Comparison of ENCODE assay signal across 34 cellular contexts in the genomic region with DNA sequence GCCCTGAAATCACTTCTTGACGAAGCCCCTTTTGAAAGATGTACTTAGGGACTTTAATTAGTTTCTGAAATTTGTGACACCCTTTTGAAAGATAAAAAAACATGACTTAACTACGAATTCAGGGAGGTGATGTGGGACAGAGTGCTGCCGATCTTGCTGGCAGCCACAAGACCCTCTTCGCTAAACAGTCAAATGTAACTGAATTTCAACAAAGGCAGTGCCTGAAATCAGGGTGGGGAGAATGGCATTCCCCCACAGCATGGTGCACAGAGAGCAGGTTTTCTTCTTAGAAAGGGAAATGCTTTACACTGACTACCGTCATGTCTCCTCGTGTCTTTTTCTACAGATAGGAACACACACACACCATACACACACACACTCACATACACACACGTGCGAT.
"Had no signal": no experiment of that assay in that cellular context is flagged by ENCODE, and none has a peak within 500 bp of the region (broad histone marks: within the 10 kb centered on the region; RNA-seq: fewer than 3 reads in every experiment).

No MANE protein-coding gene starts in this region.

- H3K27ac ChIP-seq: adrenal gland, body of pancreas, breast epithelium, Peyer's patch, SJSA1, VCaP had no signal

- H3K36me3 Mint-ChIP-seq: activated CD8-positive, alpha-beta memory T cell treated with anti-CD3 and anti-CD28 coated beads, Interleukin-2, amount 10 ng/mL, durations not matched to agents 7 days and 5 days; activated naive CD4-positive, alpha-beta T cell treated with anti-CD3 and anti-CD28 coated beads, Interleukin-2, amount 50 U/mL, for 24 hours had no signal

- H3K9ac ChIP-seq: SK-N-SH had no signal

- H3K36me3 ChIP-seq: adrenal gland, breast epithelium, Peyer's patch, SJSA1 had no signal

- H3K27ac Mint-ChIP-seq: activated CD4-positive, alpha-beta memory T cell treated with anti-CD3 and anti-CD28 coated beads, Interleukin-2, amount 10 ng/mL, durations not matched to agents 7 days and 5 days; activated CD8-positive, alpha-beta memory T cell treated with anti-CD3 and anti-CD28 coated beads, Interleukin-2, amount 10 ng/mL, durations not matched to agents 7 days and 5 days; activated naive CD4-positive, alpha-beta T cell treated with anti-CD3 and anti-CD28 coated beads, Interleukin-2, amount 50 U/mL, for 24 hours; activated T-cell treated with anti-CD3 and anti-CD28 coated beads, Interleukin-2, amount 50 U/mL, for 72 hours; activated T-helper 17 cell treated with anti-CD3 and anti-CD28 coated beads, Interleukin-2, amount 50 U/mL, for 72 hours; T-helper 1 cell treated with Interleukin-12 subunit alpha and Interleukin-12 subunit beta and Interleukin-4 antibody, amounts not matched to agents 30 μg/mL and 1 μg/mL, for 36 hours had no signal

- ATAC-seq: activated CD8-positive, alpha-beta memory T cell treated with anti-CD3 and anti-CD28 coated beads, Interleukin-2, amount 10 ng/mL, durations not matched to agents 7 days and 5 days; activated T-cell treated with anti-CD3 and anti-CD28 coated beads, Interleukin-2, amount 50 U/mL, for 72 hours; activated T-helper 17 cell treated with anti-CD3 and anti-CD28 coated beads, Interleukin-2, amount 50 U/mL, for 72 hours; body of pancreas; PC-3 had no signal

- H3K27me3 ChIP-seq: adrenal gland, body of pancreas, breast epithelium, SJSA1 had no signal

- H3K4me3 ChIP-seq: adrenal gland, body of pancreas, breast epithelium, Peyer's patch, SJSA1 had no signal

- H3K9me3 ChIP-seq: adrenal gland, body of pancreas, breast epithelium, Peyer's patch, SJSA1 had no signal

- H3K9me3 Mint-ChIP-seq: activated naive CD4-positive, alpha-beta T cell treated with anti-CD3 and anti-CD28 coated beads, Interleukin-2, amount 50 U/mL, for 24 hours; T-helper 1 cell treated with Interleukin-12 subunit alpha and Interleukin-12 subunit beta and Interleukin-4 antibody, amounts not matched to agents 30 μg/mL and 1 μg/mL, for 36 hours had no signal

- H3K4me3 Mint-ChIP-seq: activated CD4-positive, alpha-beta memory T cell treated with anti-CD3 and anti-CD28 coated beads, Interleukin-2, amount 10 ng/mL, durations not matched to agents 7 days and 5 days; activated CD8-positive, alpha-beta memory T cell treated with anti-CD3 and anti-CD28 coated beads, Interleukin-2, amount 10 ng/mL, durations not matched to agents 7 days and 5 days; activated naive CD4-positive, alpha-beta T cell treated with anti-CD3 and anti-CD28 coated beads, Interleukin-2, amount 50 U/mL, for 24 hours; activated T-cell treated with anti-CD3 and anti-CD28 coated beads, Interleukin-2, amount 50 U/mL, for 72 hours; activated T-helper 17 cell treated with anti-CD3 and anti-CD28 coated beads, Interleukin-2, amount 50 U/mL, for 72 hours; T-helper 1 cell treated with Interleukin-12 subunit alpha and Interleukin-12 subunit beta and Interleukin-4 antibody, amounts not matched to agents 30 μg/mL and 1 μg/mL, for 36 hours had no signal

- DNase-seq: activated CD4-positive, alpha-beta memory T cell treated with anti-CD3 and anti-CD28 coated beads, Interleukin-2, amount 10 ng/mL, durations not matched to agents 7 days and 5 days; activated CD4-positive, alpha-beta T cell treated with anti-CD3 and anti-CD28 coated beads for 1 hour; activated CD4-positive, alpha-beta T cell treated with anti-CD3 and anti-CD28 coated beads for 48 hours; activated CD4-positive, CD25-positive, alpha-beta regulatory T cell; activated CD8-positive, alpha-beta memory T cell treated with anti-CD3 and anti-CD28 coated beads for 24 hours; activated CD8-positive, alpha-beta memory T cell treated with anti-CD3 and anti-CD28 coated beads, Interleukin-2, amount 10 ng/mL, durations not matched to agents 7 days and 5 days; activated CD8-positive, alpha-beta memory T cell treated with anti-CD3 and anti-CD28 coated beads, Interleukin-2, amount 50 U/mL, for 48 hours; activated effector memory CD4-positive, alpha-beta T cell treated with anti-CD3 and anti-CD28 coated beads, Interleukin-2, amount 50 U/mL, for 16 hours; activated naive CD4-positive, alpha-beta T cell treated with Interleukin-2 at 50 U/mL for 16 hours; activated T-cell treated with anti-CD3 and anti-CD28 coated beads, Interleukin-2, amount 50 U/mL, for 72 hours; adrenal gland; body of pancreas; Karpas-422; NCI-H1048; NCI-H1105 treated with DMSO at 0.1 percent for 48 hours; NCI-H1436; NCI-H1694; NCI-H1930; NCI-H2081 treated with DMSO at 0.1 percent for 48 hours; NCI-H226; NCI-H446 treated with DMSO at 0.1 percent for 48 hours; NCI-H524; NK-92 treated with Interleukin-12 subunit alpha and Interleukin-12 subunit beta, amount 100 ng/mL, for 24 hours; PC-3; Peyer's patch; RPMI8226; SHP77 treated with DMSO at 0.1 percent for 48 hours; SK-N-SH had no signal

- H3K4me1 Mint-ChIP-seq: activated CD4-positive, alpha-beta memory T cell treated with anti-CD3 and anti-CD28 coated beads, Interleukin-2, amount 10 ng/mL, durations not matched to agents 7 days and 5 days; activated CD8-positive, alpha-beta memory T cell treated with anti-CD3 and anti-CD28 coated beads, Interleukin-2, amount 10 ng/mL, durations not matched to agents 7 days and 5 days; activated naive CD4-positive, alpha-beta T cell treated with anti-CD3 and anti-CD28 coated beads, Interleukin-2, amount 50 U/mL, for 24 hours; activated T-helper 17 cell treated with anti-CD3 and anti-CD28 coated beads, Interleukin-2, amount 50 U/mL, for 72 hours had no signal

- H3K27me3 Mint-ChIP-seq: activated CD4-positive, alpha-beta memory T cell treated with anti-CD3 and anti-CD28 coated beads, Interleukin-2, amount 10 ng/mL, durations not matched to agents 7 days and 5 days; activated CD8-positive, alpha-beta memory T cell treated with anti-CD3 and anti-CD28 coated beads, Interleukin-2, amount 10 ng/mL, durations not matched to agents 7 days and 5 days; activated T-helper 17 cell treated with anti-CD3 and anti-CD28 coated beads, Interleukin-2, amount 50 U/mL, for 72 hours had no signal

- H3K4me1 ChIP-seq: adrenal gland, body of pancreas, breast epithelium, Peyer's patch, SJSA1 had no signal

- H3K4me2 ChIP-seq: SK-N-SH had no signal

- H3K9me2 ChIP-seq: SK-N-SH had no signal
